In the genomic region with DNA sequence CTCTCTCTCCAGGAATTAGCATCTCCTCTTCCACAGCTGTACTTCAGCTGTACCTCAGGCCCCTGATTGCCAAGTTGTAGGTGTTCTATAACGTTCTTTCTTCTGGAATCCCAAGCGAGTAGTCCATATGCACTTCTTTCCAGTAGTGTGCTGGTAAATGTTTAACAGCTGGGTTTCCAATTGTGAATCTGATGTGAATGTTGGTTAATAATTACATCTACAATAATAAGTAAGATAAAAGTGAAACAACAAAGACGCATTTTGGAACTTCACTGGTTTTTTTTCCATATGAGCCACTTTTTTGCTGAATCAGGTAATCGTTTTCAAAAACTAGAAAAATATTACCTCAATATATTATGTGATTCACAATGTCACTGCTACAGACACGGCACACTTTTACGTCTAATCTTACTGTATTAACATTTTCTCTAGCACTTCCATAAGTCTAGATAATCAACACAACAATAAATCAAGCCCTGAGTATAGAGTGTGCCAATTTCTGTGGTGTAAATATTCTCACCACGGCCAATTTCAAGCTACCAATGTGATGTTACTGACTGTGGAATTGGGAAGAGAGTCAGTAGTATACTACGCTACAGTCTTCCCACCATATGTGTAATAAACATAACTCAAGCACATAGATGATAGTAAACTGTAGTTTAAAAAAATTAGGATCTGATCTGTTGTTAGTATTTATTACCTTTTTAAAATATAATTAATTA, we compare ENCODE assay signal across 16 cellular contexts.
DNase-seq lines count a peak whose midpoint lies in the region; ATAC-seq and TF ChIP-seq lines count a peak whose summit lies in the region.
"Had no signal": no experiment of that assay in that cellular context is flagged by ENCODE, and none has a peak within 500 bp of the region (broad histone marks: within the 10 kb centered on the region; RNA-seq: fewer than 3 reads in every experiment).

No MANE protein-coding gene starts in this region.

- H3K27ac ChIP-seq in right atrium auricular region (peak overlapping the region; percentile 65 to 79), neural progenitor cell (no peak overlapping the region), breast epithelium (no peak overlapping the region)

- H3K4me1 ChIP-seq in right atrium auricular region = peaks cover 0 to 43% of the 10 kb centered on the region in 2 donors
- H3K4me1 ChIP-seq in neural progenitor cell = peaks cover 28% of the 10 kb centered on the region
- H3K4me1 ChIP-seq in breast epithelium = peaks cover 0 to 8% of the 10 kb centered on the region in 2 donors
- H3K4me1 ChIP-seq: HAP-1 had no signal

- H3K27ac Mint-ChIP-seq in neural progenitor cell = peak overlapping the region; percentile 54
- H3K27ac Mint-ChIP-seq: activated T-cell treated with anti-CD3 and anti-CD28 coated beads, Interleukin-2, amount 50 U/mL, for 72 hours had no signal

- peaks cover 7% of the 10 kb centered on the region for H3K36me3 Mint-ChIP-seq in neural progenitor cell
- H3K36me3 Mint-ChIP-seq: naive thymus-derived CD8-positive, alpha-beta T cell had no signal

- H3K4me3 ChIP-seq in right atrium auricular region = no peak overlapping the region
- H3K4me3 ChIP-seq in neural progenitor cell = no peak overlapping the region
- no peak overlapping the region for H3K4me3 ChIP-seq in breast epithelium
- H3K4me3 ChIP-seq: HAP-1, testis had no signal

- H3K4me1 Mint-ChIP-seq in neural progenitor cell = peaks cover 50% of the 10 kb centered on the region

- H3K9me3 ChIP-seq in right atrium auricular region (no peaks in the 10 kb centered on the region), neural progenitor cell (ENCODE audit: low read depth) (no peaks in the 10 kb centered on the region), breast epithelium (no peaks in the 10 kb centered on the region)
- H3K9me3 ChIP-seq: HAP-1, testis had no signal

- H3K27me3 Mint-ChIP-seq in neural progenitor cell (ENCODE audit: insufficient read depth, low read depth) = peaks cover 13% of the 10 kb centered on the region
- H3K27me3 Mint-ChIP-seq: naive thymus-derived CD8-positive, alpha-beta T cell had no signal

- H3K36me3 ChIP-seq in right atrium auricular region (no peaks in the 10 kb centered on the region), neural progenitor cell (no peaks in the 10 kb centered on the region), breast epithelium (no peaks in the 10 kb centered on the region)
- H3K36me3 ChIP-seq: HAP-1 had no signal

- no peak overlapping the region for H2AFZ ChIP-seq in neural progenitor cell (replicated peaks)

- no peak overlapping the region for H3K4me2 ChIP-seq in neural progenitor cell

- no peak overlapping the region for H3K9ac ChIP-seq in neural progenitor cell

- no peaks in the 10 kb centered on the region for H3K79me2 ChIP-seq in neural progenitor cell (ENCODE audit: low read depth)

- no peak for TF ChIP-seq CTCF in right atrium auricular region (IDR thresholded peaks at IDR 0.05)
- TF ChIP-seq CTCF in neural progenitor cell (IDR thresholded peaks at IDR 0.05) = no peak
- TF ChIP-seq CTCF in breast epithelium (IDR thresholded peaks at IDR 0.05) = no peak

- H4K20me1 ChIP-seq in neural progenitor cell (ENCODE audit: low read depth) = no peaks in the 10 kb centered on the region

- peaks cover 15% of the 10 kb centered on the region for H3K9me3 Mint-ChIP-seq in neural progenitor cell
- H3K9me3 Mint-ChIP-seq: activated T-cell treated with anti-CD3 and anti-CD28 coated beads, Interleukin-2, amount 50 U/mL, for 72 hours; naive thymus-derived CD8-positive, alpha-beta T cell had no signal

- intact Hi-C loops in Right ventricle myocardium superior (cut with DNase I) = loop anchor here (10.0 kb wide), 1 partner anchor 105 kb away; no protein-coding TSS in a partner anchor
- intact Hi-C loops in breast epithelium (cut with DNase I; ENCODE audit: low total_unique reads) = no loop called here

- no peak overlapping the region for H3K4me3 Mint-ChIP-seq in neural progenitor cell
- H3K4me3 Mint-ChIP-seq: activated T-cell treated with anti-CD3 and anti-CD28 coated beads, Interleukin-2, amount 50 U/mL, for 72 hours had no signal

- peaks cover 8% of the 10 kb centered on the region for H3F3A ChIP-seq in neural progenitor cell (ENCODE audit: low read depth)

- H3K27me3 ChIP-seq in right atrium auricular region (no peaks in the 10 kb centered on the region), neural progenitor cell (no peaks in the 10 kb centered on the region), breast epithelium (no peaks in the 10 kb centered on the region)
- H3K27me3 ChIP-seq: testis had no signal

- no peak for DNase-seq in right atrium auricular region (ENCODE audit: low spot score)
- no peak for DNase-seq in Right ventricle myocardium superior
- peak; percentile 73 for DNase-seq in glomerular visceral epithelial cell (ENCODE audit: extremely low spot score)
- DNase-seq in neural progenitor cell (ENCODE audit: low spot score) = no peak
- no peak for DNase-seq in dermis blood vessel endothelial cell
- no peak for DNase-seq in activated CD4-positive, alpha-beta T cell treated with anti-CD3 and anti-CD28 coated beads, Interleukin-2, amount 50 U/mL, for 1 hour
- DNase-seq in DMS 273 treated with DMSO at 0.1 percent for 48 hours (lab: John Stamatoyannopoulos, UW) = no peak
- DNase-seq in breast epithelium (ENCODE audit: low spot score in 2 of 2) = no peak
- DNase-seq: activated T-cell treated with anti-CD3 and anti-CD28 coated beads, Interleukin-2, amount 50 U/mL, for 72 hours; GDM1; naive thymus-derived CD8-positive, alpha-beta T cell; NCI-H2081 treated with DMSO at 0.1 percent for 48 hours; NCI-H526; testis had no signal

- no peak for ATAC-seq in Right ventricle myocardium superior (ENCODE audit: poor library complexity)
- ATAC-seq: activated T-cell treated with anti-CD3 and anti-CD28 coated beads, Interleukin-2, amount 50 U/mL, for 72 hours; naive thymus-derived CD8-positive, alpha-beta T cell; SK-N-SH treated with all-trans-retinoic acid at 6 μM for 48 hours had no signal

- TF ChIP-seq POLR2A in breast epithelium (IDR thresholded peaks at IDR 0.05) = no peak

Comparison
In these comparisons a context has a peak if more than half of its experiments do, and no peak if none do; other contexts are left out.
1. H3K27ac ChIP-seq: peak in right atrium auricular region (2 of 2); none in neural progenitor cell (single experiment) and breast epithelium (0 of 2).